8 cellular contexts compared by ENCODE assay signal in the genomic region with DNA sequence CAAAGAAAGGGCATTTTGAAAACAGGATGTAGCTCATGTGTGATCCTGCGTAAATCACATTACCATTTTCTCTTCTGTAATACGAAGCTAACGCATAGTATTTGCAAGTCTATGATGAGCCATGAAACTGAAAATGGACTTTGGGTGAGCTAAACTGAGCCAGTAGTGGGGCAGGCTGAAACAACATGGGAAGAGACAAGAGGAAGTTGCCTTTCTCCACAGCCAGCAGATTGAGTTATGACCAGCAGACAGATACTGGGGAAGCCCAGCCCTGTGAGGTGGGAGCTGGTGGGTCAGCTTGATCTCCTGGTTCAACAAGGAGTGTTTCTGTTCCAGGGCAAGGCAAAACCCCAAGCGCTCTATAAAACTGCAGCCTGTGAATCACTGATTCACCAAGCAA. TPM values are rescaled to one million over a fixed set of nuclear protein-coding genes. Genes with fewer than 3 reads are reported as not detected.
DNase-seq lines count a peak whose midpoint lies in the region; ATAC-seq and TF ChIP-seq lines count a peak whose summit lies in the region.

No MANE protein-coding gene starts in this region.

- peak overlapping the region; percentile 89 for H3K18ac ChIP-seq in IMR-90 (ENCODE audit: low read depth, low read length)

- no peak overlapping the region for H3K4me3 ChIP-seq in IMR-90 (ENCODE audit: insufficient read depth, low read depth, low read length)

- no peak overlapping the region for H2AK9ac ChIP-seq in IMR-90 (replicated peaks; ENCODE audit: low read depth, low read length, poor library complexity)

- peak overlapping the region; percentile 91; the same call in 1 of the 2 replicates for H3K27ac ChIP-seq in IMR-90 (ENCODE audit: insufficient read depth, low read length)

- H3K4me1 ChIP-seq in IMR-90 (ENCODE audit: control insufficient read depth, insufficient read depth, low read length) = peaks cover 34% of the 10 kb centered on the region

- H3K9ac ChIP-seq in IMR-90 (ENCODE audit: low read depth, low read length) = no peak overlapping the region

- 0 out of 2 replicates have a peak overlapping the region, but pooled peaks have one; percentile 26 for H2AK5ac ChIP-seq in IMR-90 (ENCODE audit: low read depth, low read length)

- peaks cover 11% of the 10 kb centered on the region; the same call in 1 of the 2 replicates for H3K9me1 ChIP-seq in IMR-90 (ENCODE audit: insufficient read depth, low read length)

- H4K91ac ChIP-seq in IMR-90 (ENCODE audit: insufficient read depth, low read depth, low read length) = peak overlapping the region; percentile 28; the same call in 1 of the 2 replicates

- peak; percentile 57 for ATAC-seq in GM21447 (IDR thresholded peaks at IDR 0.05; ENCODE audit: unreplicated experiment)
- ATAC-seq in IMR-90 (ENCODE audit: low read depth) = no peak
- peak; percentile 39 for ATAC-seq in left lobe of liver

- no peaks in the 10 kb centered on the region for H3K9me3 ChIP-seq in IMR-90 (ENCODE audit: control insufficient read depth, insufficient read depth, low read length)

- peak overlapping the region in 1 of 2 experiments; percentile 90; a peak in 3 of 4 replicates for H4K8ac ChIP-seq in IMR-90 (ENCODE audit: low read depth in 2 of 2, low read length in 2 of 2)

- peak overlapping the region; percentile 92; the same call in 1 of the 2 replicates for H3K4ac ChIP-seq in IMR-90 (ENCODE audit: low read depth, low read length)

- H3K4me2 ChIP-seq in IMR-90 (ENCODE audit: low read depth, low read length) = no peak overlapping the region

- peak overlapping the region; percentile 30; the same call in 1 of the 3 replicates for H2BK15ac ChIP-seq in IMR-90 (ENCODE audit: low read depth, low read length)

- H3K27ac Mint-ChIP-seq in HFFc6 = no peak overlapping the region

- peak overlapping the region; percentile 81; the same call in 1 of the 2 replicates for H4K5ac ChIP-seq in IMR-90 (ENCODE audit: low read depth, low read length)

- no peak overlapping the region for H2AFZ ChIP-seq in IMR-90 (replicated peaks; ENCODE audit: low read length, poor library complexity)

- H3K23ac ChIP-seq in IMR-90 (ENCODE audit: low read depth, low read length) = no peak overlapping the region

- H3K4me1 Mint-ChIP-seq in HFFc6 (ENCODE audit: low read depth) = no peaks in the 10 kb centered on the region; the same call in 1 of the 2 replicates

- H2BK120ac ChIP-seq in IMR-90 (ENCODE audit: low read depth, low read length) = peak overlapping the region; percentile 94

- 0 out of 2 replicates have a peak overlapping the region, but pooled peaks have one; percentile 86 for H3K14ac ChIP-seq in IMR-90 (replicated peaks; ENCODE audit: low read depth, low read length)

- H3K36me3 Mint-ChIP-seq in HFFc6 (ENCODE audit: low read depth) = 0 out of 2 replicates have a peak, but pooled peaks cover 6% of the 10 kb centered on the region

- WGBS in IMR-90 (ENCODE audit: extremely low coverage in 2 of 2, insufficient read length in 1 of 2), 2 experiments = no CpG with 5 or more reads among the region's 4 CpGs

- H4K20me1 ChIP-seq in IMR-90 (ENCODE audit: insufficient read depth, low read length) = no peaks in the 10 kb centered on the region; the same call in 1 of the 2 replicates

- no peak for TF ChIP-seq POLR2A in IMR-90 (IDR thresholded peaks at IDR 0.05; ENCODE audit: low read depth, low read length)

- intact Hi-C loops in IMR-90 (cut with micrococcal nuclease) = no loop called here

- no peak for TF ChIP-seq RAD21 in IMR-90 (IDR thresholded peaks at IDR 0.05; ENCODE audit: low read length)

- H3K56ac ChIP-seq in IMR-90 (ENCODE audit: extremely low read depth, insufficient read depth, low read length) = no peak overlapping the region

- CTCF ChIA-PET in IMR-90 (lab: Yijun Ruan, JAX) = interaction anchor here (0.6 to 1.8 kb wide), 2 partner anchors 18 to 676 kb away, joined by 4 read pairs; no protein-coding TSS in a partner anchor

- DNase-seq in GM10266 (ENCODE audit: extremely low spot score) = peak; percentile 44
- no peak for DNase-seq in IMR-90
- peak; percentile 35 for DNase-seq in left lobe of liver (ENCODE audit: low spot score)
- DNase-seq in HFFc6 = no peak
- DNase-seq in activated CD4-positive, alpha-beta T cell treated with anti-CD3 and anti-CD28 coated beads for 48 hours = no peak
- DNase-seq in mucosa of gallbladder (ENCODE audit: low spot score) = no peak
- no peak for DNase-seq in NCI-H345 (lab: John Stamatoyannopoulos, UW)

- peaks cover 3% of the 10 kb centered on the region; the same call in 1 of the 2 replicates for H3K27me3 Mint-ChIP-seq in HFFc6 (ENCODE audit: insufficient read depth)

- in situ Hi-C loops in IMR-90 (cut with MboI; ENCODE audit: low sequenced_read_pairs) = no loop called here

- BruUV-seq in IMR-90 (replicated peaks; lab: Mats Ljungman, UMichigan) = no TSS peak

- POLR2A ChIA-PET in IMR-90 (lab: Charles Lee; ENCODE audit: unreplicated experiment) = no interaction called here

- dilution Hi-C loops in IMR-90 (cut with HindIII; ENCODE audit: low sequenced_read_pairs, unreplicated experiment) = no loop called here

- no peak overlapping the region for H3K4me3 Mint-ChIP-seq in HFFc6

- H3K79me1 ChIP-seq in IMR-90 (ENCODE audit: low read depth in 1 of 2, low read length in 2 of 2) = peaks cover 2 to 6% of the 10 kb centered on the region in 2 experiments; a peak in 1 of 4 replicates

- H3K9me3 Mint-ChIP-seq in HFFc6 = peaks cover 40% of the 10 kb centered on the region

- TF ChIP-seq CTCF in GM10266 (IDR thresholded peaks at IDR 0.05; ENCODE audit: control insufficient read depth, insufficient read depth, low read depth, missing control alignments) (no peak), IMR-90 (conservative IDR thresholded peaks at IDR 0.05; ENCODE audit: low read depth, low read length) (no peak), HFFc6 (IDR thresholded peaks at IDR 0.05) (no peak)

- H3K27me3 ChIP-seq in IMR-90 (ENCODE audit: control insufficient read depth, insufficient read depth, low read length) = no peaks in the 10 kb centered on the region

- H3K36me3 ChIP-seq in IMR-90 (ENCODE audit: control insufficient read depth, insufficient read depth, low read length) = no peaks in the 10 kb centered on the region

- peak overlapping the region; percentile 79 for H2BK20ac ChIP-seq in IMR-90 (ENCODE audit: low read depth, low read length)

- peak overlapping the region; percentile 73 for H2BK5ac ChIP-seq in IMR-90 (ENCODE audit: low read depth, low read length, poor library complexity, severe bottlenecking)

TF ChIP-seq in IMR-90, 13 proteins besides CTCF, POLR2A, EP300 and RAD21:
- no peak for TF ChIP-seq NFE2L2 (IDR thresholded peaks at IDR 0.05; ENCODE audit: low read depth, low read length)
- no peak for TF ChIP-seq MAZ (IDR thresholded peaks at IDR 0.05; ENCODE audit: borderline replicate concordance, low read depth, low read length)
- no peak for TF ChIP-seq RFX5 (IDR thresholded peaks at IDR 0.05; ENCODE audit: low read depth, low read length)
- TF ChIP-seq CHD1 (IDR thresholded peaks at IDR 0.05; ENCODE audit: low read depth, low read length) = no peak
- TF ChIP-seq CEBPB (IDR thresholded peaks at IDR 0.05; ENCODE audit: low read depth, low read length) = no peak
- no peak for TF ChIP-seq MXI1 (IDR thresholded peaks at IDR 0.05; ENCODE audit: borderline replicate concordance, low read depth, low read length)
- TF ChIP-seq, protein P1, sequence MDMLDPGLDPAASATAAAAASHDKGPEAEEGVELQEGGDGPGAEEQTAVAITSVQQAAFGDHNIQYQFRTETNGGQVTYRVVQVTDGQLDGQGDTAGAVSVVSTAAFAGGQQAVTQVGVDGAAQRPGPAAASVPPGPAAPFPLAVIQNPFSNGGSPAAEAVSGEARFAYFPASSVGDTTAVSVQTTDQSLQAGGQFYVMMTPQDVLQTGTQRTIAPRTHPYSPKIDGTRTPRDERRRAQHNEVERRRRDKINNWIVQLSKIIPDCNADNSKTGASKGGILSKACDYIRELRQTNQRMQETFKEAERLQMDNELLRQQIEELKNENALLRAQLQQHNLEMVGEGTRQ (IDR thresholded peaks at IDR 0.05; ENCODE audit: low read depth, low read length) = no peak
- TF ChIP-seq FOS (IDR thresholded peaks at IDR 0.05; ENCODE audit: low read depth, low read length) = no peak
- no peak for TF ChIP-seq RCOR1 (IDR thresholded peaks at IDR 0.05; ENCODE audit: insufficient replicate concordance, low read length)
- no peak for TF ChIP-seq MAFK (IDR thresholded peaks at IDR 0.05; ENCODE audit: low read depth, low read length)
- TF ChIP-seq, protein P2, sequence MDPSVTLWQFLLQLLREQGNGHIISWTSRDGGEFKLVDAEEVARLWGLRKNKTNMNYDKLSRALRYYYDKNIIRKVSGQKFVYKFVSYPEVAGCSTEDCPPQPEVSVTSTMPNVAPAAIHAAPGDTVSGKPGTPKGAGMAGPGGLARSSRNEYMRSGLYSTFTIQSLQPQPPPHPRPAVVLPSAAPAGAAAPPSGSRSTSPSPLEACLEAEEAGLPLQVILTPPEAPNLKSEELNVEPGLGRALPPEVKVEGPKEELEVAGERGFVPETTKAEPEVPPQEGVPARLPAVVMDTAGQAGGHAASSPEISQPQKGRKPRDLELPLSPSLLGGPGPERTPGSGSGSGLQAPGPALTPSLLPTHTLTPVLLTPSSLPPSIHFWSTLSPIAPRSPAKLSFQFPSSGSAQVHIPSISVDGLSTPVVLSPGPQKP (IDR thresholded peaks at IDR 0.05; ENCODE audit: borderline replicate concordance, low read depth, low read length) = no peak
- TF ChIP-seq SMC3 (IDR thresholded peaks at IDR 0.05; ENCODE audit: low read depth, low read length) = no peak
- no peak for TF ChIP-seq BHLHE40 (IDR thresholded peaks at IDR 0.05; ENCODE audit: low read depth, low read length)

RNA-seq across cellular contexts. Expression of a gene that starts 11.8 kb away (rescaled TPM):
- total RNA-seq in IMR-90 (2012; rRNA removed) (1.7 and 3.8 TPM in 2 replicates), left lobe of liver (1.7 TPM), mucosa of gallbladder (7.0 TPM)
- polyA plus RNA-seq in IMR-90 (2012; rRNA removed) = 1.1 and 1.7 TPM in 2 replicates
- polyA plus RNA-seq in IMR-90 (2012; cell fraction: cytosol; rRNA removed) = 0.36 and 0.37 TPM in 2 replicates
- polyA plus RNA-seq in IMR-90 (2012; cell fraction: nucleus; rRNA removed; ENCODE audit: low replicate concordance) = 0.30 and 3.4 TPM in 2 replicates
- not detected for total RNA-seq in HFFc6 (2021; fragmentation: NEBNext Ultra II Directional; extraction: Animal tissue kit (Norgen Biotek cat#: 25700))

Comparison
In these comparisons a context has a peak if more than half of its experiments do, and no peak if none do; other contexts are left out.
1. DNase-seq: peak in GM10266 (single experiment) and left lobe of liver (single experiment); none in IMR-90 (single experiment), HFFc6 (single experiment), activated CD4-positive, alpha-beta T cell treated with anti-CD3 and anti-CD28 coated beads for 48 hours (single experiment), mucosa of gallbladder (single experiment) and NCI-H345 (single experiment).